8 cellular contexts compared by ENCODE assay signal in genomic region chr12:115871714-115872113, GRCh38.
DNase-seq lines count a peak whose midpoint lies in the region; ATAC-seq and TF ChIP-seq lines count a peak whose summit lies in the region.

No MANE protein-coding gene starts in this region.

- ATAC-seq in GM21423 (IDR thresholded peaks at IDR 0.05; ENCODE audit: unreplicated experiment), result peak; percentile 72
- no peak for ATAC-seq in aorta (ENCODE audit: low FRiP score)
- no peak for ATAC-seq in CD4-positive, alpha-beta T cell (ENCODE audit: poor library complexity)

- CTCF ChIA-PET in CD4-positive, alpha-beta T cell (lab: Charles Lee), result no interaction called here

- POLR2A ChIA-PET in CD4-positive, alpha-beta T cell (lab: Charles Lee), result no interaction called here

- no peaks in the 10 kb centered on the region for H3K4me1 ChIP-seq in aorta (ENCODE audit: control insufficient read depth in 1 of 2, insufficient read depth in 2 of 2, low read length in 2 of 2)

- no peaks in the 10 kb centered on the region for H3K9me3 Mint-ChIP-seq in CD4-positive, alpha-beta T cell

- H3K36me3 ChIP-seq in aorta (ENCODE audit: control insufficient read depth in 1 of 2, insufficient read depth in 2 of 2, low read length in 1 of 2), result no peaks in the 10 kb centered on the region

- no peak overlapping the region for H3K27ac Mint-ChIP-seq in CD4-positive, alpha-beta T cell

- H3K36me3 Mint-ChIP-seq in CD4-positive, alpha-beta T cell (ENCODE audit: low read depth), result no peaks in the 10 kb centered on the region

- H3K27ac ChIP-seq in aorta (ENCODE audit: low read depth in 1 of 2, low read length in 2 of 2), result no peak overlapping the region
- H3K27ac ChIP-seq in CD4-positive, alpha-beta T cell (ENCODE audit: low read depth, low read length), result no peak overlapping the region

- 66 to 68% methylated on average over 3 of the region's 3 CpGs for WGBS in aorta, 2 donors

- no peak for TF ChIP-seq CTCF in CD4-positive, alpha-beta T cell (IDR thresholded peaks at IDR 0.05)

- H3K27me3 ChIP-seq in aorta (ENCODE audit: control insufficient read depth in 1 of 2, insufficient read depth in 2 of 2, low read length in 1 of 2), result peaks cover 0 to 1% of the 10 kb centered on the region in 2 donors
- peaks cover 25% of the 10 kb centered on the region for H3K27me3 ChIP-seq in CD4-positive, alpha-beta T cell (ENCODE audit: control insufficient read depth, insufficient read depth, low read length)

- H3K4me1 Mint-ChIP-seq in CD4-positive, alpha-beta T cell (ENCODE audit: low read depth), result no peaks in the 10 kb centered on the region

- peak; percentile 4 for DNase-seq in Caki2 (ENCODE audit: low read depth)
- peak; percentile 55 to 58 for DNase-seq in NCI-H187 (lab: John Stamatoyannopoulos, UW)
- peak; percentile 29 for DNase-seq in amniotic epithelial cell (ENCODE audit: low read depth)
- DNase-seq in kidney tubule cell (ENCODE audit: low spot score), result peak; percentile 33
- DNase-seq in aorta, result no peak
- DNase-seq in CD4-positive, alpha-beta T cell, result no peak
- DNase-seq in stimulated activated naive CD4-positive, alpha-beta T cell treated with Interleukin-2 at 50 U/mL for 16 hours (lab: John Stamatoyannopoulos, UW), result no peak

- no peak overlapping the region for H3K4me3 Mint-ChIP-seq in CD4-positive, alpha-beta T cell

- no peaks in the 10 kb centered on the region for H3K9me3 ChIP-seq in aorta (ENCODE audit: control insufficient read depth, low read length)
- no peaks in the 10 kb centered on the region for H3K9me3 ChIP-seq in CD4-positive, alpha-beta T cell (ENCODE audit: control insufficient read depth, low read length)

- in situ Hi-C loops in Caki2 (cut with HindIII; ENCODE audit: low pct_unique_long_range_greater_than_20kb, low sequenced_read_pairs), result no loop called here

- H3K27me3 Mint-ChIP-seq in CD4-positive, alpha-beta T cell, result peaks cover 67% of the 10 kb centered on the region

- intact Hi-C loops in aorta (cut with DNase I), result no loop called here
- intact Hi-C loops in CD4-positive, alpha-beta T cell (cut with DNase I, micrococcal nuclease), result no loop called here

- H3K4me3 ChIP-seq in aorta (ENCODE audit: low read length in 2 of 2), result no peak overlapping the region

Comparison
In these comparisons a context has a peak if more than half of its experiments do, and no peak if none do; other contexts are left out.
1. DNase-seq: peak in Caki2 (single experiment), NCI-H187 (2 of 2), amniotic epithelial cell (single experiment) and kidney tubule cell (single experiment); none in aorta (0 of 2), CD4-positive, alpha-beta T cell (0 of 10) and stimulated activated naive CD4-positive, alpha-beta T cell treated with Interleukin-2 at 50 U/mL for 16 hours (single experiment).